8 cellular contexts compared by ENCODE assay signal in the genomic region with DNA sequence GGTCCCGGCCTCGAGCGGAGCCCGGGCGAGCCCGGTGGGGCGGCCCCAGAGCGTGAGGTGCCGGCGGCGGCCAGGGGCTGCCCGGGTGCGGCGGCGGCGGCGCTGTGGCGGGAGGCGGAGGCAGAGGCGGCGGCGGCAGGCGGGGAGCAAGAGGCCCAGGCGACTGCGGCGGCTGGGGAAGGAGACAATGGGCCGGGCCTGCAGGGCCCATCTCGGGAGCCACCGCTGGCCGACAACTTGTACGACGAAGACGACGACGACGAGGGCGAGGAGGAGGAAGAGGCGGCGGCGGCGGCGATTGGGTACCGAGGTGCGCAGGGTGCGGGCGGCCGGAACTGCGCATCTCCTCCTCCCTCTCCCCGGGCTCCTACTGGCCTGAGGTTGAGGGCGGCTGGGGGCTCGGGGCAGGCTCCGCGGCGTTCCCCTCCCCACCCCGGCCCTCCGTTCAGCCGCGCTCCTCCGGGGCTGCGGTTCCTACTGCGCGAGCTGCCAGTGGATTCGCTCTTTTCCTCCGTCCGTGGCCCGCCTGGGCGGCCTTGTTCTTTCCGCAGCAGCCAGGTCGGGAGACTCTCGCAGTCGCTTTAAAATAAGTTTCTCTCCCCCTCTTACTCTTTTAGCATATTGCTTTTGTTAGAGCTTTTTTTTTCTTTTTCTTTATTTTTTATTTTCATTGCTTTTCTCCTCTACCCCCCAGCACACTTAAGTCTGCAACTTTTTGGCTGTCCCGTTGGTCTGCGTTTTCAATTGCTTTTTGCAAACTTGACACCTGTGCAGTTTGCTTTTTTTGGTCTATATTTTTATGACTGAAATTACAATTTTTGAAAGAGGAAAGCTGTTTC. TPM values are rescaled to one million over a fixed set of nuclear protein-coding genes. Genes with fewer than 3 reads are reported as not detected.
A peak's percentile ranks its signal among the peaks of the same experiment; 100 is the strongest.
DNase-seq lines count a peak whose midpoint lies in the region; ATAC-seq and TF ChIP-seq lines count a peak whose summit lies in the region.

No MANE protein-coding gene starts in this region.

- POLR2A ChIA-PET in activated CD4-positive, alpha-beta memory T cell treated with anti-CD3 and anti-CD28 coated beads for 36 hours (lab: Charles Lee) = interaction anchor here (0.7 kb wide), 2 partner anchors 95 to 444 kb away, joined by 3 read pairs; no protein-coding TSS in a partner anchor

- TF ChIP-seq CTCF in BE2C (IDR thresholded peaks at IDR 0.05; ENCODE audit: low read depth, low read length) (no peak), dorsolateral prefrontal cortex (IDR thresholded peaks at IDR 0.05 in 54 of 56, conservative IDR thresholded peaks at IDR 0.05 in 2 of 56; ENCODE audit: low read depth in 1 of 56, partially characterized antibody in 56 of 56) (peak in 10 of 56 donors; percentile 3 to 54 (median 15)), right lobe of liver (IDR thresholded peaks at IDR 0.05) (peak in 1 of 4 donors; percentile 13)

- intact Hi-C loops in activated CD4-positive, alpha-beta memory T cell treated with anti-CD3 and anti-CD28 coated beads for 36 hours (cut with micrococcal nuclease) = loop anchor here (1.0 to 2.0 kb wide), 5 partner anchors 28 to 446 kb away; no protein-coding TSS in a partner anchor
- intact Hi-C loops in dorsolateral prefrontal cortex (cut with DNase I) (loop anchor here (1.0 to 10.0 kb wide), 6 partner anchors 34 to 450 kb away; a partner anchor contains a TSS), right lobe of liver (cut with DNase I) (no loop called here)

- peak overlapping the region; percentile 11 to 98 (median 95) for H3K27ac ChIP-seq in dorsolateral prefrontal cortex
- H3K27ac ChIP-seq in right lobe of liver = peak overlapping the region; percentile 84 to 94 (median 89)

- H3K9me3 Mint-ChIP-seq in activated CD4-positive, alpha-beta memory T cell treated with anti-CD3 and anti-CD28 coated beads for 36 hours = no peaks in the 10 kb centered on the region

- H3K36me3 ChIP-seq in BE2C = peaks cover 29% of the 10 kb centered on the region
- peaks cover 0 to 27% (median 0%) of the 10 kb centered on the region in 4 donors for H3K36me3 ChIP-seq in right lobe of liver

- no peaks in the 10 kb centered on the region for H3K9me3 ChIP-seq in BE2C
- no peaks in the 10 kb centered on the region for H3K9me3 ChIP-seq in right lobe of liver

- H3K36me3 Mint-ChIP-seq in activated CD4-positive, alpha-beta memory T cell treated with anti-CD3 and anti-CD28 coated beads for 36 hours = peaks cover 33% of the 10 kb centered on the region

- peak overlapping the region; percentile 88 for H3K27ac Mint-ChIP-seq in activated CD4-positive, alpha-beta memory T cell treated with anti-CD3 and anti-CD28 coated beads for 36 hours

- H3K4me3 Mint-ChIP-seq in activated CD4-positive, alpha-beta memory T cell treated with anti-CD3 and anti-CD28 coated beads for 36 hours = peak overlapping the region; percentile 93

- H3K4me3 ChIP-seq in BE2C (ENCODE audit: low read depth, low read length) (peak overlapping the region; percentile 94), dorsolateral prefrontal cortex (peak overlapping the region; percentile 63 to 94 (median 85)), right lobe of liver (peak overlapping the region; percentile 76 to 84 (median 79))

- 0% methylated on average over 23 of the region's 73 CpGs for WGBS in right lobe of liver (ENCODE audit: insufficient coverage, low coverage, low lambda C conversion rate, missing lambda C conversion rate)

- peak; percentile 84 for DNase-seq in BE2C
- peak; percentile 43 for DNase-seq in GM19240 (ENCODE audit: insufficient read length, low spot score)
- DNase-seq in NCI-H748 treated with DMSO at 0.1 percent for 48 hours (lab: John Stamatoyannopoulos, UW) = peak; percentile 63
- DNase-seq in activated CD4-positive, alpha-beta memory T cell treated with anti-CD3 and anti-CD28 coated beads for 36 hours = peak; percentile 86
- DNase-seq in dorsolateral prefrontal cortex = peak; percentile 58 to 86 (median 72)
- DNase-seq in right lobe of liver = peak; percentile 82 to 90 (median 85)
- peak; percentile 76 for DNase-seq in stimulated activated CD4-positive, alpha-beta T cell treated with anti-CD3 and anti-CD28 coated beads, Interleukin-4, amount 100 ng/mL, for 1 hour

- TF ChIP-seq POLR2A in right lobe of liver (IDR thresholded peaks at IDR 0.05) = peak; percentile 64

- CTCF ChIA-PET in activated CD4-positive, alpha-beta memory T cell treated with anti-CD3 and anti-CD28 coated beads for 36 hours (lab: Charles Lee) = interaction anchor here (0.6 to 2.1 kb wide), 6 partner anchors 28 to 1111 kb away, joined by 3 to 13 read pairs (median 6); no protein-coding TSS in a partner anchor

- ATAC-seq in HG03439 (IDR thresholded peaks at IDR 0.05; ENCODE audit: unreplicated experiment) (peak; percentile 56), right lobe of liver (peak; percentile 66 to 79 (median 72))

- H3K4me1 ChIP-seq in BE2C (no peaks in the 10 kb centered on the region), right lobe of liver (peaks cover 0 to 35% (median 5%) of the 10 kb centered on the region in 4 donors)

- H3K27me3 Mint-ChIP-seq in activated CD4-positive, alpha-beta memory T cell treated with anti-CD3 and anti-CD28 coated beads for 36 hours = no peaks in the 10 kb centered on the region

- no peaks in the 10 kb centered on the region for H3K27me3 ChIP-seq in BE2C
- no peaks in the 10 kb centered on the region for H3K27me3 ChIP-seq in dorsolateral prefrontal cortex
- no peaks in the 10 kb centered on the region for H3K27me3 ChIP-seq in right lobe of liver

- H3K4me1 Mint-ChIP-seq in activated CD4-positive, alpha-beta memory T cell treated with anti-CD3 and anti-CD28 coated beads for 36 hours (ENCODE audit: low read depth) = peaks cover 32% of the 10 kb centered on the region

RNA-seq across cellular contexts. Expression of a gene that starts 0.6 kb away (rescaled TPM):
- polyA plus RNA-seq in BE2C (2012; ENCODE audit: insufficient read depth, insufficient read length, low read depth) = 18.1 TPM
- 10 to 100 TPM; 29.9 to 32.0 TPM for total RNA-seq in activated CD4-positive, alpha-beta memory T cell treated with anti-CD3 and anti-CD28 coated beads for 36 hours
- total RNA-seq in dorsolateral prefrontal cortex (10 to 100 TPM; 14.8 to 41.9 (median 25.2) TPM), right lobe of liver (10 to 100 TPM in 1 of 6 experiments, 1 to 10 TPM in 5; 4.4 to 11.5 (median 6.7) TPM)

RNA-seq across cellular contexts. Expression of a gene that starts 47.1 kb away (rescaled TPM):
- 33.6 TPM for polyA plus RNA-seq in BE2C (2012; ENCODE audit: insufficient read depth, insufficient read length, low read depth)
- 10 to 100 TPM in 1 of 2 experiments, 1 to 10 TPM in 1; 8.8 to 11.5 TPM for total RNA-seq in activated CD4-positive, alpha-beta memory T cell treated with anti-CD3 and anti-CD28 coated beads for 36 hours
- total RNA-seq in dorsolateral prefrontal cortex (10 to 100 TPM; 16.5 to 48.4 (median 31.9) TPM), right lobe of liver (10 to 100 TPM; 11.8 to 25.6 (median 20.9) TPM)

Comparison
In these comparisons a context has a peak if more than half of its experiments do, and no peak if none do; other contexts are left out.
1. Peak in every context shown above with its lines: DNase-seq, ATAC-seq, H3K4me3 ChIP-seq and H3K27ac ChIP-seq.
2. intact Hi-C loops: an anchor here in activated CD4-positive, alpha-beta memory T cell treated with anti-CD3 and anti-CD28 coated beads for 36 hours (1.0 to 2.0 kb wide) and dorsolateral prefrontal cortex (1.0 to 10.0 kb wide); none called in right lobe of liver.